15 cellular contexts compared by ENCODE assay signal in the genomic region with DNA sequence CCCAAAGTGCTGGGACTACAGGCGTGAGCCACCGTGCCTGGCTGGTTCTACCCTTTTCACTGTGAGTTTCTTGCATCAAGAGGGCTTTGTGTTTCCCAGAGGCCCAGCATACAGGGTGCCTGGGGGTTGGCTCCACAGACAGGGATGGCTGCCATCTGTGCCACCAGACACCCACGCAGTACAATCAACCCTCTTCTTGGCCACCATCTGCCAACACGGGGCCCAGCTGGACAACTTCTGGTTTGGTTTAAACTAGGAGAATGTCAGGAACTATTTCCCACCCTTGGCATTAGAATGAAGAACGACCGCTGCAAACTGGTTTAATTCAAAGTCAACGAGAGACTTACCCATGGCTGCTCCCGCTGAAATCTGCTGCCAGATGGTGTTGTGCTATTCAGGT. TPM values are rescaled to one million over a fixed set of nuclear protein-coding genes. Genes with fewer than 3 reads are reported as not detected.
DNase-seq lines count a peak whose midpoint lies in the region; ATAC-seq and TF ChIP-seq lines count a peak whose summit lies in the region.
"Had no signal": no experiment of that assay in that cellular context is flagged by ENCODE, and none has a peak within 500 bp of the region (broad histone marks: within the 10 kb centered on the region; RNA-seq: fewer than 3 reads in every experiment).

No MANE protein-coding gene starts in this region.

- H3K4me1 Mint-ChIP-seq in activated T-cell treated with anti-CD3 and anti-CD28 coated beads, Interleukin-2, amount 50 U/mL, for 72 hours (ENCODE audit: low read depth), result peaks cover 70% of the 10 kb centered on the region
- H3K4me1 Mint-ChIP-seq in activated T-cell treated with anti-CD3 and anti-CD28 coated beads, Interleukin-2, amount 50 U/mL, for 4 hours (ENCODE audit: low read depth), result peaks cover 48% of the 10 kb centered on the region
- H3K4me1 Mint-ChIP-seq in glutamatergic neuron (ENCODE audit: low read depth, unreplicated experiment) (peaks cover 28% of the 10 kb centered on the region), immature natural killer cell (peaks cover 33 to 39% of the 10 kb centered on the region in 2 donors)

- H3K27ac Mint-ChIP-seq in activated T-cell treated with anti-CD3 and anti-CD28 coated beads, Interleukin-2, amount 50 U/mL, for 72 hours, result no peak overlapping the region
- H3K27ac Mint-ChIP-seq in glutamatergic neuron (ENCODE audit: unreplicated experiment) (peak overlapping the region; percentile 79), immature natural killer cell (no peak overlapping the region)
- H3K27ac Mint-ChIP-seq: activated T-helper 1 cell treated with anti-CD3 and anti-CD28 coated beads, Interleukin-12 subunit alpha, Interleukin-12 subunit beta, Interleukin-2, Interleukin-4 antibody, amounts not matched to agents 30 ng/mL and 10 ng/mL and 1 ng/mL, durations not matched to agents 14 hours and 24 hours and 36 hours; GM23338; T-helper 1 cell treated with Interleukin-12 subunit alpha and Interleukin-12 subunit beta and Interleukin-4 antibody, amounts not matched to agents 30 μg/mL and 1 μg/mL, for 36 hours had no signal

- peak overlapping the region; percentile 84 to 90 for H3K4me3 Mint-ChIP-seq in activated T-cell treated with anti-CD3 and anti-CD28 coated beads, Interleukin-2, amount 50 U/mL, for 72 hours
- H3K4me3 Mint-ChIP-seq in activated T-cell treated with anti-CD3 and anti-CD28 coated beads, Interleukin-2, amount 50 U/mL, for 4 hours, result no peak overlapping the region
- peak overlapping the region; percentile 66 for H3K4me3 Mint-ChIP-seq in glutamatergic neuron (ENCODE audit: unreplicated experiment)
- no peak overlapping the region for H3K4me3 Mint-ChIP-seq in immature natural killer cell
- H3K4me3 Mint-ChIP-seq: GM23338 had no signal

- no peaks in the 10 kb centered on the region for H3K27me3 Mint-ChIP-seq in activated T-cell treated with anti-CD3 and anti-CD28 coated beads, Interleukin-2, amount 50 U/mL, for 72 hours (ENCODE audit: low read depth)
- H3K27me3 Mint-ChIP-seq in activated T-cell treated with anti-CD3 and anti-CD28 coated beads, Interleukin-2, amount 50 U/mL, for 4 hours (ENCODE audit: low read depth), result no peaks in the 10 kb centered on the region
- H3K27me3 Mint-ChIP-seq in glutamatergic neuron (ENCODE audit: unreplicated experiment), result peaks cover 5% of the 10 kb centered on the region
- H3K27me3 Mint-ChIP-seq in immature natural killer cell (ENCODE audit: low read depth in 3 of 3), result peaks cover 0 to under 1% (median 0%) of the 10 kb centered on the region in 3 donors

- no peaks in the 10 kb centered on the region for H3K9me3 Mint-ChIP-seq in activated T-cell treated with anti-CD3 and anti-CD28 coated beads, Interleukin-2, amount 50 U/mL, for 72 hours
- no peaks in the 10 kb centered on the region for H3K9me3 Mint-ChIP-seq in activated T-cell treated with anti-CD3 and anti-CD28 coated beads, Interleukin-2, amount 50 U/mL, for 4 hours
- H3K9me3 Mint-ChIP-seq in glutamatergic neuron (ENCODE audit: unreplicated experiment) (peaks cover 4% of the 10 kb centered on the region), immature natural killer cell (no peaks in the 10 kb centered on the region)
- H3K9me3 Mint-ChIP-seq: activated T-helper 1 cell treated with anti-CD3 and anti-CD28 coated beads, Interleukin-12 subunit alpha, Interleukin-12 subunit beta, Interleukin-2, Interleukin-4 antibody, amounts not matched to agents 30 ng/mL and 10 ng/mL and 1 ng/mL, durations not matched to agents 14 hours and 24 hours and 36 hours; GM23338; T-helper 1 cell treated with Interleukin-12 subunit alpha and Interleukin-12 subunit beta and Interleukin-4 antibody, amounts not matched to agents 30 μg/mL and 1 μg/mL, for 36 hours had no signal

- H3K36me3 Mint-ChIP-seq in activated T-cell treated with anti-CD3 and anti-CD28 coated beads, Interleukin-2, amount 50 U/mL, for 72 hours (ENCODE audit: insufficient read depth in 2 of 2), result peaks cover 3 to 12% of the 10 kb centered on the region in 2 donors
- peaks cover 19% of the 10 kb centered on the region for H3K36me3 Mint-ChIP-seq in activated T-cell treated with anti-CD3 and anti-CD28 coated beads, Interleukin-2, amount 50 U/mL, for 4 hours (ENCODE audit: insufficient read depth)
- peaks cover 4% of the 10 kb centered on the region for H3K36me3 Mint-ChIP-seq in glutamatergic neuron (ENCODE audit: unreplicated experiment)
- peaks cover 5 to 26% (median 11%) of the 10 kb centered on the region in 3 donors for H3K36me3 Mint-ChIP-seq in immature natural killer cell

- no peak for TF ChIP-seq CTCF in glutamatergic neuron (IDR thresholded peaks at IDR 0.05; ENCODE audit: partially characterized antibody, unreplicated experiment)

- ATAC-seq in activated T-cell treated with anti-CD3 and anti-CD28 coated beads, Interleukin-2, amount 50 U/mL, for 72 hours (replicated peaks in 1 of 2), result no peak
- ATAC-seq in activated T-cell treated with anti-CD3 and anti-CD28 coated beads, Interleukin-2, amount 50 U/mL, for 4 hours, result no peak
- ATAC-seq: GM23338 had no signal

- no peak for DNase-seq in activated T-cell treated with anti-CD3 and anti-CD28 coated beads, Interleukin-2, amount 50 U/mL, for 72 hours
- DNase-seq in activated T-cell treated with anti-CD3 and anti-CD28 coated beads, Interleukin-2, amount 50 U/mL, for 4 hours, result no peak
- DNase-seq in NCI-H82 treated with DMSO at 0.1 percent for 48 hours (lab: John Stamatoyannopoulos, UW; ENCODE audit: unreplicated experiment), result peak; percentile 12
- DNase-seq in glutamatergic neuron, result peak; percentile 44
- DNase-seq in superior temporal gyrus (ENCODE audit: extremely low spot score), result peak; percentile 35
- no peak for DNase-seq in NCI-H1417 treated with DMSO at 0.1 percent for 48 hours (lab: John Stamatoyannopoulos, UW)
- no peak for DNase-seq in OCI-M1 (lab: John Stamatoyannopoulos, UW)
- DNase-seq in immature natural killer cell, result no peak
- DNase-seq: ACHN; NCI-H1105; NCI-H774; stimulated activated CD4-positive, alpha-beta T cell treated with anti-CD3 and anti-CD28 coated beads, Interleukin-4, amount 100 ng/mL, for 4 hours had no signal

RNA-seq across cellular contexts. Expression of gene NMT2, which starts 27.9 kb away (rescaled TPM):
- 10 to 100 TPM; 24.4 to 35.2 TPM for total RNA-seq in activated T-cell treated with anti-CD3 and anti-CD28 coated beads, Interleukin-2, amount 50 U/mL, for 72 hours
- 1 to 10 TPM; 6.9 to 7.6 (median 6.9) TPM for total RNA-seq in activated T-cell treated with anti-CD3 and anti-CD28 coated beads, Interleukin-2, amount 50 U/mL, for 4 hours
- 33.4 TPM for total RNA-seq in glutamatergic neuron (ENCODE audit: unreplicated experiment)
- polyA plus RNA-seq in immature natural killer cell, result 10 to 100 TPM; 22.2 to 38.0 (median 24.7) TPM

RNA-seq across cellular contexts. Expression of gene RPP38, which starts 43.5 kb away (rescaled TPM):
- total RNA-seq in activated T-cell treated with anti-CD3 and anti-CD28 coated beads, Interleukin-2, amount 50 U/mL, for 72 hours, result 10 to 100 TPM; 17.7 to 21.0 TPM
- 10 to 100 TPM; 24.4 to 27.2 (median 25.8) TPM for total RNA-seq in activated T-cell treated with anti-CD3 and anti-CD28 coated beads, Interleukin-2, amount 50 U/mL, for 4 hours
- 11.6 TPM for total RNA-seq in glutamatergic neuron (ENCODE audit: unreplicated experiment)
- 10 to 100 TPM; 20.6 to 24.3 (median 22.2) TPM for polyA plus RNA-seq in immature natural killer cell

RNA-seq across cellular contexts. Expression of gene ACBD7, which starts 52.1 kb away (rescaled TPM):
- total RNA-seq in activated T-cell treated with anti-CD3 and anti-CD28 coated beads, Interleukin-2, amount 50 U/mL, for 72 hours, result 1 to 10 TPM; 2.5 to 5.5 TPM
- under 1 TPM; 0.23 to 0.79 (median 0.52) TPM for total RNA-seq in activated T-cell treated with anti-CD3 and anti-CD28 coated beads, Interleukin-2, amount 50 U/mL, for 4 hours
- total RNA-seq in glutamatergic neuron (ENCODE audit: unreplicated experiment), result 1.5 TPM
- not detected for polyA plus RNA-seq in immature natural killer cell

Comparison
In these comparisons a context has a peak if more than half of its experiments do, and no peak if none do; other contexts are left out.
1. H3K4me3 Mint-ChIP-seq: peak in activated T-cell treated with anti-CD3 and anti-CD28 coated beads, Interleukin-2, amount 50 U/mL, for 72 hours (2 of 2) and glutamatergic neuron (single experiment); none in activated T-cell treated with anti-CD3 and anti-CD28 coated beads, Interleukin-2, amount 50 U/mL, for 4 hours (single experiment) and immature natural killer cell (0 of 5).
2. DNase-seq: peak in NCI-H82 treated with DMSO at 0.1 percent for 48 hours (single experiment), glutamatergic neuron (single experiment) and superior temporal gyrus (single experiment); none in activated T-cell treated with anti-CD3 and anti-CD28 coated beads, Interleukin-2, amount 50 U/mL, for 72 hours (0 of 2), activated T-cell treated with anti-CD3 and anti-CD28 coated beads, Interleukin-2, amount 50 U/mL, for 4 hours (single experiment), NCI-H1417 treated with DMSO at 0.1 percent for 48 hours (single experiment), OCI-M1 (single experiment) and immature natural killer cell (0 of 3).